Comparison of ENCODE assay signal across 1 cellular context in the genomic region with DNA sequence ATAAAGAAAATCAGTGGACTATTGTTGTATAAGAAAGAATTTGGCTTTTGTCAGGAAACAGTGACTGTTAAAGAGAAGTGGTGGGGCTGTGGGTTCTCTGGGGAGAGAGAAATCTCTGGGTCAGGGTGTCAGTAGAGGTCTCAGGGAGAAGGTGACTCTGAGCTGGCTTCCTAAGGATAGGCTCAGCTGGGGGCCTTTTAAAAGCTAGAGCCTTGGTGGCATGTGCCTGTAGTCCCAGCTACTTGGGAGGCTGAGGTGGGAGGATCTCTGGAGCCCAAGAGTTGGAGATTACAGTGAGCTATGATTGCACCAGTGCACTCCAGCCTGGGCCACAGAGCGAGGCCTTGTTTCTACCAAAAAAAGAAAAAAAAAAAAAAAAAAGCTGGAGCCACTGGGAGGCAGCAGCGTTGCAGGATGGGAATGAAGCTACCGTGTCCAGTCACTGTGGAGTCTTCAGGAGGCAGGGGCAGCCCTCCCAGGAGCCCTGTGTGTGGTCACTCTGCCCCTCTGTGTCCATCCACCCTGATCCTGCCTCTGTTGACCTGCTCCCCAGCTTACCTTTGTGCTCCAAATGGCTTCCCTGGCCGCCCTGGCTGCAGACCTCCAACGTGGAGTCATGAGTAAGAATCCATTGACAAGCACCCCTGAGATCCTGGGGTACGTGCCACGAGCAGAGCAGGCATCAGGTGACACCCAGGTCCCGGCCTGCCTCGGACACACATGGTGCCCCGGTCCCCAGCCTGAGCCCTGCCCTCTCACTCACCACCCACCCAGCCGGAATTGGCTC.
A peak's percentile ranks its signal among the peaks of the same experiment; 100 is the strongest.
TF ChIP-seq lines count a peak whose summit lies in the region.

No MANE protein-coding gene starts in this region.

TF ChIP-seq in K562, 482 proteins besides CTCF, POLR2A, EP300 and RAD21:
- TF ChIP-seq ZNF384 (IDR thresholded peaks at IDR 0.05; ENCODE audit: low read depth, low read length) (peak; percentile 86), NR2C2 (CRISPR knock-in tag; IDR thresholded peaks at IDR 0.05) (no peak), NR2C2 (tag; IDR thresholded peaks at IDR 0.05) (0 out of 2 replicates have a peak, but pooled peaks have one; percentile 24), CREB1 (IDR thresholded peaks at IDR 0.05) (no peak), CREB1 (CRISPR knock-in tag; IDR thresholded peaks at IDR 0.05) (no peak), KDM1A (IDR thresholded peaks at IDR 0.05) (peak; percentile 12 to 28; a peak in 2 of 4 replicates), LEF1 (IDR thresholded peaks at IDR 0.05) (0 out of 2 replicates have a peak, but pooled peaks have one; percentile 11), DPF2 (IDR thresholded peaks at IDR 0.05) (peak; percentile 59; the same call in 1 of the 2 replicates), MAFF (IDR thresholded peaks at IDR 0.05; ENCODE audit: low read length) (no peak), TAF9B (IDR thresholded peaks at IDR 0.05; ENCODE audit: partially characterized antibody) (peak; percentile 17), ZNF184 (CRISPR knock-in tag; IDR thresholded peaks at IDR 0.05) (no peak), FOSL1 (tag; conservative IDR thresholded peaks at IDR 0.05) (peak; percentile 73), POLR2G (IDR thresholded peaks at IDR 0.05; ENCODE audit: low read depth, low read length) (peak; percentile 41; the same call in 1 of the 2 replicates), ARNT (IDR thresholded peaks at IDR 0.05) (0 out of 4 replicates have a peak, but pooled peaks of 1 of the 2 experiments have one; percentile 10), NFYB (IDR thresholded peaks at IDR 0.05; ENCODE audit: extremely low read depth, insufficient read length) (no peak), ATF7 (IDR thresholded peaks at IDR 0.05) (0 out of 2 replicates have a peak, but pooled peaks have one; percentile 4), ZFX (CRISPR knock-in tag; IDR thresholded peaks at IDR 0.05) (peak; percentile 47)
- TF ChIP-seq, protein P1, sequence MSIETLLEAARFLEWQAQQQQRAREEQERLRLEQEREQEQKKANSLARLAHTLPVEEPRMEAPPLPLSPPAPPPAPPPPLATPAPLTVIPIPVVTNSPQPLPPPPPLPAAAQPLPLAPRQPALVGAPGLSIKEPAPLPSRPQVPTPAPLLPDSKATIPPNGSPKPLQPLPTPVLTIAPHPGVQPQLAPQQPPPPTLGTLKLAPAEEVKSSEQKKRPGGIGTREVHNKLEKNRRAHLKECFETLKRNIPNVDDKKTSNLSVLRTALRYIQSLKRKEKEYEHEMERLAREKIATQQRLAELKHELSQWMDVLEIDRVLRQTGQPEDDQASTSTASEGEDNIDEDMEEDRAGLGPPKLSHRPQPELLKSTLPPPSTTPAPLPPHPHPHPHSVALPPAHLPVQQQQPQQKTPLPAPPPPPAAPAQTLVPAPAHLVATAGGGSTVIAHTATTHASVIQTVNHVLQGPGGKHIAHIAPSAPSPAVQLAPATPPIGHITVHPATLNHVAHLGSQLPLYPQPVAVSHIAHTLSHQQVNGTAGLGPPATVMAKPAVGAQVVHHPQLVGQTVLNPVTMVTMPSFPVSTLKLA (conservative IDR thresholded peaks at IDR 0.05) = 0 out of 4 replicates have a peak, but pooled peaks of 1 of the 2 experiments have one; percentile 20
- TF ChIP-seq, protein P2, sequence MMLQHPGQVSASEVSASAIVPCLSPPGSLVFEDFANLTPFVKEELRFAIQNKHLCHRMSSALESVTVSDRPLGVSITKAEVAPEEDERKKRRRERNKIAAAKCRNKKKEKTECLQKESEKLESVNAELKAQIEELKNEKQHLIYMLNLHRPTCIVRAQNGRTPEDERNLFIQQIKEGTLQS (IDR thresholded peaks at IDR 0.05) = peak; percentile 19; the same call in 1 of the 2 replicates
- TF ChIP-seq, protein P2 (CRISPR knock-in tag; conservative IDR thresholded peaks at IDR 0.05) = no peak
- TF ChIP-seq, protein P3, sequence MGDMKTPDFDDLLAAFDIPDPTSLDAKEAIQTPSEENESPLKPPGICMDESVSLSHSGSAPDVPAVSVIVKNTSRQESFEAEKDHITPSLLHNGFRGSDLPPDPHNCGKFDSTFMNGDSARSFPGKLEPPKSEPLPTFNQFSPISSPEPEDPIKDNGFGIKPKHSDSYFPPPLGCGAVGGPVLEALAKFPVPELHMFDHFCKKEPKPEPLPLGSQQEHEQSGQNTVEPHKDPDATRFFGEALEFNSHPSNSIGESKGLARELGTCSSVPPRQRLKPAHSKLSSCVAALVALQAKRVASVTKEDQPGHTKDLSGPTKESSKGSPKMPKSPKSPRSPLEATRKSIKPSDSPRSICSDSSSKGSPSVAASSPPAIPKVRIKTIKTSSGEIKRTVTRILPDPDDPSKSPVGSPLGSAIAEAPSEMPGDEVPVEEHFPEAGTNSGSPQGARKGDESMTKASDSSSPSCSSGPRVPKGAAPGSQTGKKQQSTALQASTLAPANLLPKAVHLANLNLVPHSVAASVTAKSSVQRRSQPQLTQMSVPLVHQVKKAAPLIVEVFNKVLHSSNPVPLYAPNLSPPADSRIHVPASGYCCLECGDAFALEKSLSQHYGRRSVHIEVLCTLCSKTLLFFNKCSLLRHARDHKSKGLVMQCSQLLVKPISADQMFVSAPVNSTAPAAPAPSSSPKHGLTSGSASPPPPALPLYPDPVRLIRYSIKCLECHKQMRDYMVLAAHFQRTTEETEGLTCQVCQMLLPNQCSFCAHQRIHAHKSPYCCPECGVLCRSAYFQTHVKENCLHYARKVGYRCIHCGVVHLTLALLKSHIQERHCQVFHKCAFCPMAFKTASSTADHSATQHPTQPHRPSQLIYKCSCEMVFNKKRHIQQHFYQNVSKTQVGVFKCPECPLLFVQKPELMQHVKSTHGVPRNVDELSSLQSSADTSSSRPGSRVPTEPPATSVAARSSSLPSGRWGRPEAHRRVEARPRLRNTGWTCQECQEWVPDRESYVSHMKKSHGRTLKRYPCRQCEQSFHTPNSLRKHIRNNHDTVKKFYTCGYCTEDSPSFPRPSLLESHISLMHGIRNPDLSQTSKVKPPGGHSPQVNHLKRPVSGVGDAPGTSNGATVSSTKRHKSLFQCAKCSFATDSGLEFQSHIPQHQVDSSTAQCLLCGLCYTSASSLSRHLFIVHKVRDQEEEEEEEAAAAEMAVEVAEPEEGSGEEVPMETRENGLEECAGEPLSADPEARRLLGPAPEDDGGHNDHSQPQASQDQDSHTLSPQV (IDR thresholded peaks at IDR 0.05) = peak; percentile 22; the same call in 1 of the 2 replicates
- TF ChIP-seq, protein P4, sequence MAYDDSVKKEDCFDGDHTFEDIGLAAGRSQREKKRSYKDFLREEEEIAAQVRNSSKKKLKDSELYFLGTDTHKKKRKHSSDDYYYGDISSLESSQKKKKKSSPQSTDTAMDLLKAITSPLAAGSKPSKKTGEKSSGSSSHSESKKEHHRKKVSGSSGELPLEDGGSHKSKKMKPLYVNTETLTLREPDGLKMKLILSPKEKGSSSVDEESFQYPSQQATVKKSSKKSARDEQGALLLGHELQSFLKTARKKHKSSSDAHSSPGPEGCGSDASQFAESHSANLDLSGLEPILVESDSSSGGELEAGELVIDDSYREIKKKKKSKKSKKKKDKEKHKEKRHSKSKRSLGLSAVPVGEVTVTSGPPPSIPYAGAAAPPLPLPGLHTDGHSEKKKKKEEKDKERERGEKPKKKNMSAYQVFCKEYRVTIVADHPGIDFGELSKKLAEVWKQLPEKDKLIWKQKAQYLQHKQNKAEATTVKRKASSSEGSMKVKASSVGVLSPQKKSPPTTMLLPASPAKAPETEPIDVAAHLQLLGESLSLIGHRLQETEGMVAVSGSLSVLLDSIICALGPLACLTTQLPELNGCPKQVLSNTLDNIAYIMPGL (CRISPR knock-in tag; IDR thresholded peaks at IDR 0.05) = no peak
TF ChIP-seq in K562: peak in this region for 14.
